25 cellular contexts compared by ENCODE assay signal in the genomic region with DNA sequence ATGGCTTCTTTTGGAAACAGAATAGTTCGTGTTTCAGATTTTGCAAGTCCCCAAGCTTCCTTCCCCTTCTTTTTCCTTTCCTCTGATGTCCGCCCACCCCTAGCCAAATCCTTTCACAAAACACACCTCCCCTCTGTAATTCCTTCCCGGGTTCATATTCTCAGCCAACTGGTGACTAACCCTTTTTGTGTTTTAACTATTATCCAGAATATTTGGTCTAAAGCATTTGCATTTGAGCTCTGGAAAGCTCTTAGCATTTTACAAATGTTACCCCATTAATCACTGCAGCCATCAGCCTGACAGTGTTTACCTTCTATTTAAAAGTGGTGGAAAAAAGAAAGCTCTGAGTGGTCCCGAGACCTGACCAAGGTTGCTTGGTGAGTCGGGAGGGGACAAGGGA.
DNase-seq lines count a peak whose midpoint lies in the region; TF ChIP-seq lines count a peak whose summit lies in the region.
"Had no signal": no experiment of that assay in that cellular context is flagged by ENCODE, and none has a peak within 500 bp of the region (broad histone marks: within the 10 kb centered on the region; RNA-seq: fewer than 3 reads in every experiment).

No MANE protein-coding gene starts in this region.

- no peak for TF ChIP-seq CTCF in HEK293 (tag by site-specific recombination; IDR thresholded peaks at IDR 0.05)
- no peak for TF ChIP-seq CTCF in nephron (IDR thresholded peaks at IDR 0.05; ENCODE audit: unreplicated experiment in 3 of 3)
- TF ChIP-seq CTCF in type B pancreatic cell (conservative IDR thresholded peaks at IDR 0.05), result no peak

- POLR2A ChIA-PET in HEK293 (lab: Yijun Ruan, JAX), result no interaction called here

- H3K4me1 ChIP-seq in BLaER1, result peaks cover 23% of the 10 kb centered on the region; the same call in 1 of the 2 replicates
- peaks cover 14% of the 10 kb centered on the region for H3K4me1 ChIP-seq in HEK293 (ENCODE audit: control insufficient read depth, insufficient read depth, low read length)
- H3K4me1 ChIP-seq: Caco-2 had no signal

- H3K9ac ChIP-seq in BLaER1, result no peak overlapping the region

- H3K27ac ChIP-seq in BLaER1 (no peak overlapping the region), HEK293 (ENCODE audit: extremely low read depth, low read depth, low read length) (peak overlapping the region; percentile 56)
- H3K27ac ChIP-seq: left ventricle myocardium inferior, ovary, upper lobe of left lung had no signal

- H3K4me2 ChIP-seq in BLaER1, result 0 out of 2 replicates have a peak overlapping the region, but pooled peaks have one; percentile 2

- H4K20me1 ChIP-seq in BLaER1, result no peaks in the 10 kb centered on the region

- DNase-seq in astrocyte of the hippocampus (ENCODE audit: low read depth, low spot score) (peak; percentile 85), type B pancreatic cell (ENCODE audit: extremely low spot score, unreplicated experiment) (no peak), iPS-NIHi7 (ENCODE audit: extremely low spot score) (no peak), NOMO-1 (lab: John Stamatoyannopoulos, UW; ENCODE audit: unreplicated experiment in 2 of 2) (no peak)
- no peak for DNase-seq in activated CD4-positive, CD25-positive, alpha-beta regulatory T cell (lab: John Stamatoyannopoulos, UW)
- DNase-seq: activated CD4-positive, alpha-beta T cell treated with anti-CD3 and anti-CD28 coated beads for 36 hours; activated CD8-positive, alpha-beta T cell treated with anti-CD3 and anti-CD28 coated beads, Interleukin-2, amount 10 ng/mL, durations not matched to agents 7 days and 5 days; anterior cingulate cortex; C1 segment of cervical spinal cord; Caco-2; HFFc6; left ventricle myocardium inferior; midbrain; naive thymus-derived CD8-positive, alpha-beta T cell; NCI-H774; ovary; retina; stimulated activated CD4-positive, alpha-beta T cell treated with anti-CD3 and anti-CD28 coated beads, Interleukin-4, amount 100 ng/mL, for 1 hour; upper lobe of left lung had no signal

- no peaks in the 10 kb centered on the region for H3K36me3 ChIP-seq in BLaER1
- no peaks in the 10 kb centered on the region for H3K36me3 ChIP-seq in HEK293 (ENCODE audit: control insufficient read depth in 2 of 2, insufficient read depth in 1 of 2, low read length in 2 of 2)
- H3K36me3 ChIP-seq: left ventricle myocardium inferior, ovary, upper lobe of left lung had no signal

- H3K9me3 Mint-ChIP-seq in nephron (peaks cover 13% of the 10 kb centered on the region), type B pancreatic cell (no peaks in the 10 kb centered on the region)
- H3K9me3 Mint-ChIP-seq: activated T-helper 2 cell treated with anti-CD3 and anti-CD28 coated beads, Interferon-gamma antibody, Interleukin-2, Interleukin-4, amounts not matched to agents 10 μg/mL and 5 μg/mL and 100 μg/mL, durations not matched to agents 14 hours and 24 hours and 36 hours; central memory CD8-positive, alpha-beta T cell had no signal

- no peak overlapping the region for H3K4me3 ChIP-seq in BLaER1
- no peak overlapping the region for H3K4me3 ChIP-seq in HEK293 (ENCODE audit: low read depth, low read length)
- H3K4me3 ChIP-seq: left ventricle myocardium inferior, ovary, upper lobe of left lung had no signal

- H3K4me1 Mint-ChIP-seq in nephron (peaks cover 60% of the 10 kb centered on the region), type B pancreatic cell (ENCODE audit: unreplicated experiment) (peaks cover 34% of the 10 kb centered on the region)
- H3K4me1 Mint-ChIP-seq: activated CD4-positive, alpha-beta T cell treated with anti-CD3 and anti-CD28 coated beads for 36 hours; central memory CD8-positive, alpha-beta T cell had no signal

- no peaks in the 10 kb centered on the region for H3K27me3 ChIP-seq in BLaER1
- H3K27me3 ChIP-seq: ovary, upper lobe of left lung had no signal

- peaks cover 13% of the 10 kb centered on the region for H3K27me3 Mint-ChIP-seq in nephron (ENCODE audit: low read depth)
- H3K27me3 Mint-ChIP-seq in type B pancreatic cell, result peaks cover 20% of the 10 kb centered on the region

- H3K4me3 Mint-ChIP-seq in nephron (no peak overlapping the region), type B pancreatic cell (no peak overlapping the region)
- H3K4me3 Mint-ChIP-seq: activated CD4-positive, alpha-beta T cell treated with anti-CD3 and anti-CD28 coated beads for 36 hours; activated CD8-positive, alpha-beta T cell treated with anti-CD3 and anti-CD28 coated beads, Interleukin-2, amount 10 ng/mL, durations not matched to agents 7 days and 5 days; activated naive CD8-positive, alpha-beta T cell; central memory CD8-positive, alpha-beta T cell; HFFc6; naive thymus-derived CD8-positive, alpha-beta T cell had no signal

- peaks cover 4% of the 10 kb centered on the region for H3K36me3 Mint-ChIP-seq in nephron (ENCODE audit: low read depth)
- H3K36me3 Mint-ChIP-seq in type B pancreatic cell, result no peaks in the 10 kb centered on the region

- peak overlapping the region; percentile 47 to 62 (median 53) for H3K27ac Mint-ChIP-seq in nephron
- H3K27ac Mint-ChIP-seq in type B pancreatic cell, result no peak overlapping the region
- H3K27ac Mint-ChIP-seq: activated CD4-positive, alpha-beta T cell treated with anti-CD3 and anti-CD28 coated beads for 36 hours; activated CD8-positive, alpha-beta T cell treated with anti-CD3 and anti-CD28 coated beads, Interleukin-2, amount 10 ng/mL, durations not matched to agents 7 days and 5 days; activated naive CD8-positive, alpha-beta T cell; activated T-helper 2 cell treated with anti-CD3 and anti-CD28 coated beads, Interferon-gamma antibody, Interleukin-2, Interleukin-4, amounts not matched to agents 10 μg/mL and 5 μg/mL and 100 μg/mL, durations not matched to agents 14 hours and 24 hours and 36 hours; HFFc6 had no signal

- CTCF ChIA-PET in HEK293 (lab: Yijun Ruan, JAX), result no interaction called here

- H3K9me3 ChIP-seq in BLaER1, result peaks cover 21% of the 10 kb centered on the region
- H3K9me3 ChIP-seq in HEK293 (ENCODE audit: control insufficient read depth, insufficient read depth, low read depth, low read length), result peaks cover 2% of the 10 kb centered on the region; the same call in 1 of the 2 replicates
- H3K9me3 ChIP-seq: Caco-2, ovary had no signal

TF ChIP-seq in HEK293, 187 proteins besides CTCF, POLR2A, EP300 and RAD21:
- no peak for TF ChIP-seq ZNF843 (tag by site-specific recombination; IDR thresholded peaks at IDR 0.05)
- TF ChIP-seq, protein P1, sequence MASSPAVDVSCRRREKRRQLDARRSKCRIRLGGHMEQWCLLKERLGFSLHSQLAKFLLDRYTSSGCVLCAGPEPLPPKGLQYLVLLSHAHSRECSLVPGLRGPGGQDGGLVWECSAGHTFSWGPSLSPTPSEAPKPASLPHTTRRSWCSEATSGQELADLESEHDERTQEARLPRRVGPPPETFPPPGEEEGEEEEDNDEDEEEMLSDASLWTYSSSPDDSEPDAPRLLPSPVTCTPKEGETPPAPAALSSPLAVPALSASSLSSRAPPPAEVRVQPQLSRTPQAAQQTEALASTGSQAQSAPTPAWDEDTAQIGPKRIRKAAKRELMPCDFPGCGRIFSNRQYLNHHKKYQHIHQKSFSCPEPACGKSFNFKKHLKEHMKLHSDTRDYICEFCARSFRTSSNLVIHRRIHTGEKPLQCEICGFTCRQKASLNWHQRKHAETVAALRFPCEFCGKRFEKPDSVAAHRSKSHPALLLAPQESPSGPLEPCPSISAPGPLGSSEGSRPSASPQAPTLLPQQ (tag by site-specific recombination; IDR thresholded peaks at IDR 0.05), result no peak
- TF ChIP-seq ZFHX2 (tag by site-specific recombination; conservative IDR thresholded peaks at IDR 0.05), result 0 out of 2 replicates have a peak, but pooled peaks have one; percentile 10
- TF ChIP-seq ZNF433 (tag by site-specific recombination; IDR thresholded peaks at IDR 0.05; ENCODE audit: low read depth), result no peak
- no peak for TF ChIP-seq ZNF324 (tag by site-specific recombination; IDR thresholded peaks at IDR 0.05)
- no peak for TF ChIP-seq ZNF555 (tag by site-specific recombination; conservative IDR thresholded peaks at IDR 0.05)
